In genomic region chr1:209751627-209752231, GRCh38 we compare ENCODE assay signal across 9 cellular contexts. TPM values are rescaled to one million over a fixed set of nuclear protein-coding genes. Genes with fewer than 3 reads are reported as not detected.
A peak's percentile ranks its signal among the peaks of the same experiment; 100 is the strongest.
DNase-seq lines count a peak whose midpoint lies in the region; ATAC-seq and TF ChIP-seq lines count a peak whose summit lies in the region.
"Had no signal": no experiment of that assay in that cellular context is flagged by ENCODE, and none has a peak within 500 bp of the region (broad histone marks: within the 10 kb centered on the region; RNA-seq: fewer than 3 reads in every experiment).

No MANE protein-coding gene starts in this region.

- H3K9me3 ChIP-seq in hepatocyte (ENCODE audit: low read depth), result no peaks in the 10 kb centered on the region

- no peak for TF ChIP-seq CTCF in hepatocyte (IDR thresholded peaks at IDR 0.05; ENCODE audit: poor library complexity)
- TF ChIP-seq CTCF in dorsolateral prefrontal cortex (IDR thresholded peaks at IDR 0.05 in 54 of 56, conservative IDR thresholded peaks at IDR 0.05 in 2 of 56; ENCODE audit: low read depth in 1 of 56, partially characterized antibody in 56 of 56), result no peak
- no peak for TF ChIP-seq CTCF in RWPE1 (conservative IDR thresholded peaks at IDR 0.05; ENCODE audit: low read depth)

- no peaks in the 10 kb centered on the region for H3K27me3 Mint-ChIP-seq in central memory CD8-positive, alpha-beta T cell

- H3K27ac ChIP-seq in hepatocyte (no peak overlapping the region), dorsolateral prefrontal cortex (no peak overlapping the region), RWPE1 (no peak overlapping the region)

- H3K36me3 ChIP-seq in hepatocyte (replicated peaks; ENCODE audit: insufficient read depth, low read depth), result no peaks in the 10 kb centered on the region

- ATAC-seq in GM18502 (IDR thresholded peaks at IDR 0.05; ENCODE audit: poor library complexity, unreplicated experiment), result peak; percentile 53
- peak; percentile 44 for ATAC-seq in GM21526 (IDR thresholded peaks at IDR 0.05; ENCODE audit: low FRiP score, unreplicated experiment)
- ATAC-seq in HG03520 (IDR thresholded peaks at IDR 0.05; ENCODE audit: unreplicated experiment), result peak; percentile 41
- ATAC-seq in central memory CD8-positive, alpha-beta T cell (replicated peaks; ENCODE audit: extremely low read depth, poor library complexity, severe bottlenecking), result no peak

- CTCF ChIA-PET in RWPE1 (lab: Yijun Ruan, JAX), result no interaction called here

- DNase-seq in central memory CD8-positive, alpha-beta T cell (ENCODE audit: low spot score in 2 of 2), result no peak
- DNase-seq in hepatocyte (ENCODE audit: low spot score) (no peak), dorsolateral prefrontal cortex (no peak), HUDEP-2 (lab: John Stamatoyannopoulos, UW; ENCODE audit: unreplicated experiment in 76 of 76) (no peak), RWPE1 (ENCODE audit: low spot score) (no peak)
- DNase-seq: OCI-M1 had no signal

- H3K4me1 Mint-ChIP-seq in central memory CD8-positive, alpha-beta T cell, result peaks cover 66% of the 10 kb centered on the region

- intact Hi-C loops in dorsolateral prefrontal cortex (cut with DNase I), result no loop called here

- no peaks in the 10 kb centered on the region for H4K20me1 ChIP-seq in hepatocyte (ENCODE audit: insufficient read depth, poor library complexity, severe bottlenecking)

- no peaks in the 10 kb centered on the region for H3K9me2 ChIP-seq in hepatocyte (replicated peaks; ENCODE audit: insufficient read depth)

- POLR2A ChIA-PET in RWPE1 (lab: Yijun Ruan, JAX; ENCODE audit: low non-redundant PET), result no interaction called here

- H3K9me3 Mint-ChIP-seq in central memory CD8-positive, alpha-beta T cell, result no peaks in the 10 kb centered on the region

- H2AFZ ChIP-seq in hepatocyte, result no peak overlapping the region

- H3K4me3 Mint-ChIP-seq in central memory CD8-positive, alpha-beta T cell, result peak overlapping the region; percentile 52

- H3K4me1 ChIP-seq in hepatocyte (ENCODE audit: insufficient read depth), result no peaks in the 10 kb centered on the region

- H3K36me3 Mint-ChIP-seq in central memory CD8-positive, alpha-beta T cell (ENCODE audit: insufficient read depth), result peaks cover 5% of the 10 kb centered on the region

- H3K27me3 ChIP-seq in hepatocyte (no peaks in the 10 kb centered on the region), dorsolateral prefrontal cortex (no peaks in the 10 kb centered on the region)

- H3K4me2 ChIP-seq in hepatocyte, result no peak overlapping the region

- peak overlapping the region; percentile 73 for H3K27ac Mint-ChIP-seq in central memory CD8-positive, alpha-beta T cell (ENCODE audit: low read depth)

- no peak overlapping the region for H3K4me3 ChIP-seq in hepatocyte
- no peak overlapping the region for H3K4me3 ChIP-seq in dorsolateral prefrontal cortex

- no peaks in the 10 kb centered on the region for H3K79me2 ChIP-seq in hepatocyte

- WGBS in hepatocyte (ENCODE audit: low lambda C conversion rate, missing lambda C conversion rate), result 78% methylated on average over 5 of the region's 5 CpGs

RNA-seq across cellular contexts. Expression of gene TRAF3IP3, which starts 4.1 kb away (rescaled TPM):
- total RNA-seq in hepatocyte (0.13 and 0.20 TPM in 2 replicates), dorsolateral prefrontal cortex (1 to 10 TPM in 114 of 120 experiments, under 1 TPM in 6; 0.23 to 8.8 (median 2.7) TPM)
- 0.16 TPM in 1 of 2 replicates, not detected in the other for polyA plus RNA-seq in hepatocyte

RNA-seq across cellular contexts. Expression of gene C1orf74, which starts 32.6 kb away (rescaled TPM):
- total RNA-seq in hepatocyte (3.3 and 3.8 TPM in 2 replicates), dorsolateral prefrontal cortex (1 to 10 TPM; 1.4 to 4.1 (median 2.8) TPM)
- 2.2 and 2.7 TPM in 2 replicates for polyA plus RNA-seq in hepatocyte

RNA-seq across cellular contexts. Expression of gene HSD11B1, which starts 47.1 kb away (rescaled TPM):
- total RNA-seq in hepatocyte (1.7 and 2.1 TPM in 2 replicates), dorsolateral prefrontal cortex (10 to 100 TPM in 71 of 120 experiments, 1 to 10 TPM in 49; 1.3 to 41.9 (median 12.0) TPM)
- not detected in 2 replicates for polyA plus RNA-seq in hepatocyte

RNA-seq across cellular contexts. Expression of gene IRF6, which starts 54.2 kb away (rescaled TPM):
- total RNA-seq in hepatocyte (34.2 and 35.3 TPM in 2 replicates), dorsolateral prefrontal cortex (1 to 10 TPM in 76 of 120 experiments, under 1 TPM in 44; 0.16 to 5.4 (median 1.3) TPM)
- 21.3 and 31.0 TPM in 2 replicates for polyA plus RNA-seq in hepatocyte
